In genomic region chr5:157263586-157264090, GRCh38 we compare ENCODE assay signal across 1 cellular context.
TF ChIP-seq lines count a peak whose summit lies in the region.

No MANE protein-coding gene starts in this region.

TF ChIP-seq in GM12878, 131 proteins besides CTCF, POLR2A, EP300 and RAD21:
- TF ChIP-seq JUNB (IDR thresholded peaks at IDR 0.05) = no peak
- no peak for TF ChIP-seq SIN3A (IDR thresholded peaks at IDR 0.05; ENCODE audit: low read depth, low read length)
- TF ChIP-seq SMARCA5 (IDR thresholded peaks at IDR 0.05) = no peak
- no peak for TF ChIP-seq PML (IDR thresholded peaks at IDR 0.05; ENCODE audit: low read length)
- no peak for TF ChIP-seq USF2 (IDR thresholded peaks at IDR 0.05; ENCODE audit: borderline replicate concordance, low read depth, low read length)
- no peak for TF ChIP-seq SRF (IDR thresholded peaks at IDR 0.05; ENCODE audit: low read depth in 2 of 2, low read length in 2 of 2)
- TF ChIP-seq RUNX3 (IDR thresholded peaks at IDR 0.05; ENCODE audit: low read length) = no peak
- no peak for TF ChIP-seq PAX5 (IDR thresholded peaks at IDR 0.05; ENCODE audit: borderline replicate concordance, low read depth, low read length)
- no peak for TF ChIP-seq HDGF (IDR thresholded peaks at IDR 0.05)
- TF ChIP-seq ATF2 (IDR thresholded peaks at IDR 0.05; ENCODE audit: low read length) = no peak
- no peak for TF ChIP-seq CBX5 (IDR thresholded peaks at IDR 0.05; ENCODE audit: low read depth)
- TF ChIP-seq ZBTB4 (CRISPR knock-in tag; IDR thresholded peaks at IDR 0.05) = no peak
- no peak for TF ChIP-seq TAF1 (IDR thresholded peaks at IDR 0.05; ENCODE audit: borderline replicate concordance, low read depth, low read length)
- TF ChIP-seq RELB (IDR thresholded peaks at IDR 0.05; ENCODE audit: low read depth) = no peak
- TF ChIP-seq SMAD1 (IDR thresholded peaks at IDR 0.05; ENCODE audit: low read depth, partially characterized antibody) = no peak
